8 cellular contexts compared by ENCODE assay signal in genomic region chr10:117165557-117166419, GRCh38. TPM values are rescaled to one million over a fixed set of nuclear protein-coding genes. Genes with fewer than 3 reads are reported as not detected.
A peak's percentile ranks its signal among the peaks of the same experiment; 100 is the strongest.
DNase-seq lines count a peak whose midpoint lies in the region; ATAC-seq and TF ChIP-seq lines count a peak whose summit lies in the region.

No MANE protein-coding gene starts in this region.

- H3K4me2 ChIP-seq in parathyroid adenoma (ENCODE audit: low read length), result peak overlapping the region; percentile 30

- in situ Hi-C loops in HAP-1 (cut with MboI; ENCODE audit: low sequenced_read_pairs), result no loop called here

- no peaks in the 10 kb centered on the region for H3K36me3 ChIP-seq in CD4-positive, CD25-positive, alpha-beta regulatory T cell (ENCODE audit: control insufficient read depth, insufficient read depth, low read length)
- H3K36me3 ChIP-seq in HAP-1 (replicated peaks) (no peaks in the 10 kb centered on the region), WERI-Rb-1 (no peaks in the 10 kb centered on the region), parathyroid adenoma (ENCODE audit: control insufficient read depth, insufficient read depth, low read length) (no peaks in the 10 kb centered on the region), vagina (no peaks in the 10 kb centered on the region)

- no peak for TF ChIP-seq POLR2A in vagina (IDR thresholded peaks at IDR 0.05)

- TF ChIP-seq CTCF in WERI-Rb-1 (IDR thresholded peaks at IDR 0.05; ENCODE audit: low read depth, low read length) (peak; percentile 85), fibroblast of villous mesenchyme (IDR thresholded peaks at IDR 0.05; ENCODE audit: insufficient read depth, low read depth, low read length) (peak; percentile 62), parathyroid adenoma (IDR thresholded peaks at IDR 0.05) (peak; percentile 43), vagina (IDR thresholded peaks at IDR 0.05) (peak in 1 of 3 experiments; percentile 8), omental fat pad (IDR thresholded peaks at IDR 0.05) (no peak)

- intact Hi-C loops in vagina (cut with DNase I), result no loop called here

- H3K27me3 ChIP-seq in CD4-positive, CD25-positive, alpha-beta regulatory T cell (ENCODE audit: control insufficient read depth, insufficient read depth, low read length), result peaks cover 47% of the 10 kb centered on the region
- H3K27me3 ChIP-seq in HAP-1 (ENCODE audit: low read depth), result peaks cover 14% of the 10 kb centered on the region
- H3K27me3 ChIP-seq in WERI-Rb-1 (ENCODE audit: insufficient read depth, low read depth, severe bottlenecking), result peaks cover 86% of the 10 kb centered on the region
- peaks cover 37% of the 10 kb centered on the region for H3K27me3 ChIP-seq in parathyroid adenoma (ENCODE audit: control insufficient read depth, insufficient read depth, low read length)
- H3K27me3 ChIP-seq in vagina, result peaks cover 31% of the 10 kb centered on the region

- peaks cover 0 to 8% (median 0%) of the 10 kb centered on the region in 7 donors for H3K9me3 Mint-ChIP-seq in CD4-positive, CD25-positive, alpha-beta regulatory T cell

- peak overlapping the region; percentile 39 for H2AFZ ChIP-seq in parathyroid adenoma

- no peaks in the 10 kb centered on the region for H3K79me2 ChIP-seq in parathyroid adenoma

- no peak overlapping the region for H3K27ac ChIP-seq in CD4-positive, CD25-positive, alpha-beta regulatory T cell (ENCODE audit: insufficient read depth, low read length, poor library complexity, severe bottlenecking)
- H3K27ac ChIP-seq in WERI-Rb-1 (no peak overlapping the region), parathyroid adenoma (no peak overlapping the region), vagina (no peak overlapping the region)

- DNase-seq in CD4-positive, CD25-positive, alpha-beta regulatory T cell, result no peak
- DNase-seq in HAP-1 (ENCODE audit: low spot score in 2 of 2), result peak; percentile 53 to 85
- DNase-seq in WERI-Rb-1, result peak; percentile 79
- peak; percentile 32 for DNase-seq in fibroblast of villous mesenchyme (ENCODE audit: low read depth)
- no peak for DNase-seq in vagina (ENCODE audit: extremely low spot score in 2 of 2)
- no peak for DNase-seq in omental fat pad (ENCODE audit: low spot score)

- H3K4me1 ChIP-seq in CD4-positive, CD25-positive, alpha-beta regulatory T cell (ENCODE audit: control insufficient read depth, insufficient read depth, low read length, poor library complexity, severe bottlenecking), result peaks cover 22% of the 10 kb centered on the region
- peaks cover 2% of the 10 kb centered on the region; the same call in 1 of the 2 replicates for H3K4me1 ChIP-seq in HAP-1
- H3K4me1 ChIP-seq in parathyroid adenoma, result peaks cover 3% of the 10 kb centered on the region
- peaks cover 43% of the 10 kb centered on the region for H3K4me1 ChIP-seq in vagina

- no peaks in the 10 kb centered on the region for H3K36me3 Mint-ChIP-seq in CD4-positive, CD25-positive, alpha-beta regulatory T cell

- ATAC-seq in CD4-positive, CD25-positive, alpha-beta regulatory T cell (ENCODE audit: low read depth in 2 of 2), result no peak
- ATAC-seq in HG03280 (IDR thresholded peaks at IDR 0.05; ENCODE audit: unreplicated experiment), result no peak
- ATAC-seq in omental fat pad (ENCODE audit: low FRiP score), result no peak

- H3K4me1 Mint-ChIP-seq in CD4-positive, CD25-positive, alpha-beta regulatory T cell, result peaks cover 8 to 50% (median 23%) of the 10 kb centered on the region in 4 donors

- peak overlapping the region in 3 of 4 donors; percentile 19 to 54 (median 46) for H3K4me3 Mint-ChIP-seq in CD4-positive, CD25-positive, alpha-beta regulatory T cell

- no peaks in the 10 kb centered on the region for H3K9me3 ChIP-seq in CD4-positive, CD25-positive, alpha-beta regulatory T cell (ENCODE audit: control insufficient read depth in 2 of 2, low read length in 2 of 2)
- no peaks in the 10 kb centered on the region for H3K9me3 ChIP-seq in HAP-1
- H3K9me3 ChIP-seq in WERI-Rb-1 (ENCODE audit: severe bottlenecking), result no peaks in the 10 kb centered on the region
- H3K9me3 ChIP-seq in parathyroid adenoma (ENCODE audit: control insufficient read depth, low read length), result no peaks in the 10 kb centered on the region
- H3K9me3 ChIP-seq in vagina, result no peaks in the 10 kb centered on the region

- peak overlapping the region in 1 of 3 donors; percentile 38 for H3K27ac Mint-ChIP-seq in CD4-positive, CD25-positive, alpha-beta regulatory T cell

- no peak overlapping the region for H3K9ac ChIP-seq in parathyroid adenoma

- peaks cover 90% of the 10 kb centered on the region for H3K27me3 Mint-ChIP-seq in CD4-positive, CD25-positive, alpha-beta regulatory T cell

- no peak overlapping the region for H3K4me3 ChIP-seq in CD4-positive, CD25-positive, alpha-beta regulatory T cell (ENCODE audit: low read depth, low read length)
- H3K4me3 ChIP-seq in HAP-1, result 0 out of 2 replicates have a peak overlapping the region, but pooled peaks have one; percentile 5
- H3K4me3 ChIP-seq in WERI-Rb-1 (ENCODE audit: low read depth, low read length), result peak overlapping the region; percentile 38
- no peak overlapping the region for H3K4me3 ChIP-seq in fibroblast of villous mesenchyme (ENCODE audit: low read depth, low read length)
- no peak overlapping the region for H3K4me3 ChIP-seq in parathyroid adenoma (ENCODE audit: low read depth, low read length)
- no peak overlapping the region for H3K4me3 ChIP-seq in vagina

RNA-seq across cellular contexts. Expression of gene VAX1, which starts 27.7 kb away (rescaled TPM):
- not detected for total RNA-seq in CD4-positive, CD25-positive, alpha-beta regulatory T cell
- polyA plus RNA-seq in CD4-positive, CD25-positive, alpha-beta regulatory T cell, result not detected
- not detected in 2 replicates for total RNA-seq in fibroblast of villous mesenchyme
- total RNA-seq in vagina, result not detected
- not detected for total RNA-seq in omental fat pad

RNA-seq across cellular contexts. Expression of gene KCNK18, which starts 31.5 kb away (rescaled TPM):
- total RNA-seq in CD4-positive, CD25-positive, alpha-beta regulatory T cell, result not detected
- polyA plus RNA-seq in CD4-positive, CD25-positive, alpha-beta regulatory T cell, result not detected
- total RNA-seq in fibroblast of villous mesenchyme (not detected in 2 replicates), vagina (not detected), omental fat pad (not detected)

Comparison
In these comparisons a context has a peak if more than half of its experiments do, and no peak if none do; other contexts are left out.
1. DNase-seq: peak in HAP-1 (2 of 2), WERI-Rb-1 (single experiment) and fibroblast of villous mesenchyme (single experiment); none in CD4-positive, CD25-positive, alpha-beta regulatory T cell (0 of 3), vagina (0 of 2) and omental fat pad (single experiment).
2. H3K4me3 ChIP-seq: peak in HAP-1 (single experiment) and WERI-Rb-1 (single experiment); none in CD4-positive, CD25-positive, alpha-beta regulatory T cell (single experiment), fibroblast of villous mesenchyme (single experiment), parathyroid adenoma (single experiment) and vagina (0 of 2).
3. CTCF ChIP-seq: peak in WERI-Rb-1 (single experiment), fibroblast of villous mesenchyme (single experiment) and parathyroid adenoma (single experiment); none in omental fat pad (0 of 3).